In the genomic region with DNA sequence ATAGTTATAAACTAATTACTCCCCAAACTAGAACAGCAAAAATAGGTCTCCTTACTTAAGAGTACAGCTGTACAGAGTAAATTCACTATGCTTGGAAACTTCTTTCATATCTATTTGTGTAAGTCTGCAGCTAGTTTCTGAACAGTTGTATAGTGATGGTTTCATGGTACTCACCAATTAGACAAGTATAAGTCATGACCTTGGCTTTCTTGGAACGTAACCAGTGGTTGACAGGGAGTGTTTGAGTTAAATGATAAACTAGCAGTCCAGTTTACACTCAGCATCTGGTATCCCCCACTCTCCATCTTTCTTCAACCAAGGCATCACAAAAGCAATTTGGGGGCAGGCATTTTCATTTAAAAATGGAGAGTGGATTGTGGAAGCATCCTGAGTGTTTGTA, we compare ENCODE assay signal across 30 cellular contexts. TPM values are rescaled to one million over a fixed set of nuclear protein-coding genes. Genes with fewer than 3 reads are reported as not detected.
"Had no signal": no experiment of that assay in that cellular context is flagged by ENCODE, and none has a peak within 500 bp of the region (broad histone marks: within the 10 kb centered on the region; RNA-seq: fewer than 3 reads in every experiment).

No MANE protein-coding gene starts in this region.

- DNase-seq: activated CD4-positive, alpha-beta T cell treated with anti-CD3 and anti-CD28 coated beads for 4 hours; activated CD4-positive, alpha-beta T cell treated with anti-CD3 and anti-CD28 coated beads, Interleukin-2, amount 50 U/mL, for 48 hours; activated CD8-positive, alpha-beta memory T cell treated with anti-CD3 and anti-CD28 coated beads for 24 hours; activated effector memory CD4-positive, alpha-beta T cell treated with anti-CD3 and anti-CD28 coated beads, Interleukin-2, amount 50 U/mL, for 16 hours; activated naive CD4-positive, alpha-beta T cell treated with anti-CD3 and anti-CD28 coated beads for 36 hours; activated naive CD8-positive, alpha-beta T cell treated with anti-CD3 and anti-CD28 coated beads for 36 hours; amniotic stem cell; brain microvascular endothelial cell; dorsolateral prefrontal cortex; hippocampal formation; immature natural killer cell; kidney; left colon; mammary epithelial cell; midbrain; naive thymus-derived CD4-positive, alpha-beta T cell; pancreas; psoas muscle; stimulated activated CD4-positive, alpha-beta T cell treated with anti-CD3 and anti-CD28 coated beads, Interleukin-15, amount 100 ng/mL, for 24 hours; stimulated activated CD4-positive, alpha-beta T cell treated with anti-CD3 and anti-CD28 coated beads, Interleukin-2, amount 100 ng/mL, for 24 hours; stimulated activated naive B cell treated with anti-CD40 and anti-IgM and Interleukin-4, amounts not matched to agents 10 μg/mL and 1 μg/mL and 100 μg/mL, for 72 hours; stomach; T-helper 9 cell; thyroid gland; upper lobe of left lung had no signal

- H3K4me1 ChIP-seq: gastroesophageal sphincter, pancreas, psoas muscle, stomach, thyroid gland, upper lobe of left lung, vagina had no signal

- ATAC-seq: esophagus mucosa; gastroesophageal sphincter; left colon; naive thymus-derived CD4-positive, alpha-beta T cell; pancreas; psoas muscle; stimulated activated naive B cell treated with anti-CD40 and anti-IgM and Interleukin-4, amounts not matched to agents 10 μg/mL and 1 μg/mL and 100 μg/mL, for 72 hours had no signal

- H3K4me3 ChIP-seq: coronary artery, dorsolateral prefrontal cortex, gastroesophageal sphincter, pancreas, psoas muscle, stomach, thyroid gland, upper lobe of left lung, vagina had no signal

- H3K9me3 ChIP-seq: gastroesophageal sphincter, pancreas, psoas muscle, stomach, thyroid gland, upper lobe of left lung, vagina had no signal

- H3K27me3 ChIP-seq: brain microvascular endothelial cell, gastroesophageal sphincter, pancreas, stomach, thyroid gland, upper lobe of left lung, vagina had no signal

- H3K27ac ChIP-seq: brain microvascular endothelial cell, coronary artery, dorsolateral prefrontal cortex, gastroesophageal sphincter, pancreas, psoas muscle, stomach, thyroid gland, upper lobe of left lung, vagina, VCaP had no signal

- H3K36me3 ChIP-seq: brain microvascular endothelial cell, gastroesophageal sphincter, pancreas, stomach, thyroid gland, upper lobe of left lung, vagina had no signal

RNA-seq across cellular contexts. Expression of a gene that starts 25.9 kb away (rescaled TPM):
- total RNA-seq: activated naive CD4-positive, alpha-beta T cell treated with anti-CD3 and anti-CD28 coated beads for 36 hours; activated naive CD8-positive, alpha-beta T cell treated with anti-CD3 and anti-CD28 coated beads for 36 hours had no signal
- polyA plus RNA-seq: immature natural killer cell; naive thymus-derived CD4-positive, alpha-beta T cell had no signal
